Comparison of ENCODE assay signal across 14 cellular contexts in the genomic region with DNA sequence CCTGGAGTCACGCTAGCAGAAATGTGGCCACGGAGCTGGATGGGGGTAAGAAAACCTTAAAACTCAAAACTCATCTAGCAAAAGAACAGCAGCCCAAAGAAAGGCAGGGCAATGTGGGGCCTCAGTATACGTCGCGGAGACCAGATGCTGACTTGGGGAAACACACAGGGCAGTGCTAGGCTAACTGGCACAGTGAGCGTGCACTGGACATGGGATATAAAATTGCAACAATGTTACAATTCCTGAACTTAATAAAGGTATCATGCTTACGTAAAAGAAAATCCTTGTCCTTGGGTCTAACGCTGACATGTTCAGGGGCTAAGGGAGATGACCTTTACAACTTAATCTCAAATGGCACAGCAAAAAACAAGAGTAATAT. TPM values are rescaled to one million over a fixed set of nuclear protein-coding genes. Genes with fewer than 3 reads are reported as not detected.
DNase-seq lines count a peak whose midpoint lies in the region; ATAC-seq and TF ChIP-seq lines count a peak whose summit lies in the region.
"Had no signal": no experiment of that assay in that cellular context is flagged by ENCODE, and none has a peak within 500 bp of the region (broad histone marks: within the 10 kb centered on the region; RNA-seq: fewer than 3 reads in every experiment).

No MANE protein-coding gene starts in this region.

- H3K4ac ChIP-seq in H9 (ENCODE audit: low read depth, low read length), result no peak overlapping the region

- H3K56ac ChIP-seq in H9 (ENCODE audit: insufficient read length, low read depth, low read length), result no peak overlapping the region

- no peaks in the 10 kb centered on the region for H3K23me2 ChIP-seq in H9 (ENCODE audit: insufficient read length, low read depth, low read length, poor library complexity, severe bottlenecking)

- no peak overlapping the region for H4K91ac ChIP-seq in H9 (ENCODE audit: insufficient read length, low read depth, low read length)

- intact Hi-C loops in left lung (cut with DNase I), result no loop called here

- no peak overlapping the region for H2BK20ac ChIP-seq in H9 (ENCODE audit: low read depth, low read length, poor library complexity, severe bottlenecking)

- no peaks in the 10 kb centered on the region for H3K36me3 Mint-ChIP-seq in H9 (ENCODE audit: insufficient read depth in 1 of 3, low read depth in 3 of 3)
- no peaks in the 10 kb centered on the region for H3K36me3 Mint-ChIP-seq in brain

- H3K14ac ChIP-seq in H9 (ENCODE audit: insufficient read depth, low read length), result no peak overlapping the region

- no peak overlapping the region for H2BK120ac ChIP-seq in H9 (ENCODE audit: low read depth, low read length, poor library complexity, severe bottlenecking)

- H3K23ac ChIP-seq in H9 (ENCODE audit: insufficient read length, low read depth, low read length), result no peak overlapping the region

- H3K27ac Mint-ChIP-seq in H9 (peak overlapping the region in 1 of 3 experiments; percentile 0; a peak in 1 of 7 replicates), brain (peak overlapping the region in 3 of 5 experiments; percentile 2 to 80 (median 18))

- H3K4me3 Mint-ChIP-seq in H9 (peak overlapping the region; percentile 19 to 61; a peak in 3 of 5 replicates), brain (peak overlapping the region in 2 of 5 experiments; percentile 29 to 52)

- H3K4me2 ChIP-seq in H9 (ENCODE audit: insufficient read depth, insufficient read length, low read length) (no peak overlapping the region), smooth muscle cell (peak overlapping the region; percentile 50)
- H3K4me2 ChIP-seq: PC-9 had no signal

- no peak overlapping the region for H3K27ac ChIP-seq in H9 (ENCODE audit: insufficient read length, low read depth, low read length)
- H3K27ac ChIP-seq in left lung, result peak overlapping the region; percentile 39 to 62
- H3K27ac ChIP-seq in smooth muscle cell (ENCODE audit: low read depth), result peak overlapping the region; percentile 36
- H3K27ac ChIP-seq: PC-9 had no signal

- H3T11ph ChIP-seq in H9 (ENCODE audit: low read length), result no peak overlapping the region

- no peak overlapping the region for H2AK5ac ChIP-seq in H9 (ENCODE audit: insufficient read length, low read length)

- peaks cover 4% of the 10 kb centered on the region for H3K79me1 ChIP-seq in H9 (ENCODE audit: insufficient read depth, low read depth, low read length, poor library complexity, severe bottlenecking)

- H3K18ac ChIP-seq in H9 (ENCODE audit: insufficient read length, low read depth, low read length), result no peak overlapping the region

- H3K9ac ChIP-seq in H9 (ENCODE audit: extremely low read depth, insufficient read length, low read length), result no peak overlapping the region
- H3K9ac ChIP-seq in smooth muscle cell (ENCODE audit: low read depth), result no peak overlapping the region

- no peak overlapping the region for H2BK12ac ChIP-seq in H9 (ENCODE audit: insufficient read length, low read depth, low read length)

- H3K4me1 ChIP-seq in H9 (ENCODE audit: insufficient read depth, low read length) (peaks cover 15% of the 10 kb centered on the region), left lung (peaks cover 26 to 58% of the 10 kb centered on the region in 2 donors), smooth muscle cell (ENCODE audit: low read depth) (peaks cover 70% of the 10 kb centered on the region)

- peaks cover 70% of the 10 kb centered on the region for H3F3A ChIP-seq in smooth muscle cell (ENCODE audit: low read depth)

- no peak overlapping the region for H2BK5ac ChIP-seq in H9 (ENCODE audit: insufficient read length, low read length)

- H3K9me3 ChIP-seq in H9 (ENCODE audit: control insufficient read depth, low read depth, low read length) (no peaks in the 10 kb centered on the region), left lung (no peaks in the 10 kb centered on the region), smooth muscle cell (replicated peaks; ENCODE audit: low read depth) (no peaks in the 10 kb centered on the region)

- no peak overlapping the region for H2BK15ac ChIP-seq in H9 (ENCODE audit: low read depth, low read length)

- TF ChIP-seq CTCF in H9 (conservative IDR thresholded peaks at IDR 0.05) (no peak), brain (conservative IDR thresholded peaks at IDR 0.05) (no peak), left lung (IDR thresholded peaks at IDR 0.05) (no peak), smooth muscle cell (IDR thresholded peaks at IDR 0.05; ENCODE audit: borderline replicate concordance, insufficient read depth, poor library complexity, severe bottlenecking) (no peak), foreskin fibroblast (IDR thresholded peaks at IDR 0.05; ENCODE audit: low read depth, low read length) (no peak)

- ATAC-seq in left lung (no peak), HG02938 (IDR thresholded peaks at IDR 0.05; ENCODE audit: unreplicated experiment) (no peak)
- ATAC-seq: stimulated activated naive CD8-positive, alpha-beta T cell treated with anti-CD3 and anti-CD28 coated beads, Interleukin-15, Interleukin-2, amounts not matched to agents 100 U/mL and 50 U/mL, for 24 hours had no signal

- no peak for DNase-seq in H9
- no peak for DNase-seq in left lung
- no peak for DNase-seq in smooth muscle cell (lab: John Stamatoyannopoulos, UW; ENCODE audit: unreplicated experiment)
- DNase-seq in foreskin fibroblast, result no peak
- no peak for DNase-seq in NAMALWA (ENCODE audit: low spot score)
- DNase-seq in retina, result no peak
- DNase-seq: activated CD4-positive, alpha-beta T cell treated with anti-CD3 and anti-CD28 coated beads for 48 hours; activated naive CD4-positive, alpha-beta T cell treated with Interleukin-2 at 50 U/mL for 16 hours; COR-L47; NCI-H82; PC-9; stimulated activated naive CD8-positive, alpha-beta T cell treated with anti-CD3 and anti-CD28 coated beads, Interleukin-15, Interleukin-2, amounts not matched to agents 100 U/mL and 50 U/mL, for 24 hours had no signal

- no peaks in the 10 kb centered on the region for H4K20me1 ChIP-seq in H9 (ENCODE audit: control insufficient read depth, insufficient read depth, insufficient read length)
- peaks cover 100% of the 10 kb centered on the region for H4K20me1 ChIP-seq in smooth muscle cell (ENCODE audit: low read depth)

- no CpG with 5 or more reads among the region's 8 CpGs for WGBS in H9 (ENCODE audit: extremely low coverage, insufficient read length, low lambda C conversion rate)
- 67% methylated on average over 8 of the region's 8 CpGs for WGBS in smooth muscle cell (ENCODE audit: low lambda C conversion rate)

- H4K8ac ChIP-seq in H9 (replicated peaks; ENCODE audit: insufficient read length, low read depth, low read length), result no peak overlapping the region

- H3K9me3 Mint-ChIP-seq in H9 (no peaks in the 10 kb centered on the region), brain (peaks cover 0 to 3% (median 0%) of the 10 kb centered on the region in 5 experiments)

- no peaks in the 10 kb centered on the region for H3K36me3 ChIP-seq in left lung
- H3K36me3 ChIP-seq in smooth muscle cell (ENCODE audit: low read depth), result peaks cover 1% of the 10 kb centered on the region

- H3K4me1 Mint-ChIP-seq in H9 (peaks cover 64 to 71% of the 10 kb centered on the region in 2 experiments), brain (peaks cover 71% of the 10 kb centered on the region)

- H3K4me3 ChIP-seq in left lung (no peak overlapping the region), smooth muscle cell (no peak overlapping the region), foreskin fibroblast (ENCODE audit: low read depth in 1 of 2, low read length in 2 of 2) (no peak overlapping the region)
- H3K4me3 ChIP-seq: PC-9 had no signal

- H4K5ac ChIP-seq in H9 (ENCODE audit: insufficient read length, low read depth, low read length), result no peak overlapping the region

- H3K27me3 ChIP-seq in H9 (ENCODE audit: insufficient read depth, low read length), result no peaks in the 10 kb centered on the region
- no peaks in the 10 kb centered on the region for H3K27me3 ChIP-seq in left lung
- H3K27me3 ChIP-seq in smooth muscle cell (ENCODE audit: low read depth), result no peaks in the 10 kb centered on the region

- H3K79me2 ChIP-seq in H9 (ENCODE audit: insufficient read depth, low read length) (peaks cover 2% of the 10 kb centered on the region; the same call in 1 of the 2 replicates), smooth muscle cell (ENCODE audit: low read depth) (peaks cover 99% of the 10 kb centered on the region)

- peaks cover 2% of the 10 kb centered on the region; the same call in 1 of the 2 replicates for H3K27me3 Mint-ChIP-seq in H9 (ENCODE audit: low read depth)
- no peaks in the 10 kb centered on the region for H3K27me3 Mint-ChIP-seq in brain

- H2AFZ ChIP-seq in H9 (ENCODE audit: low read length) (no peak overlapping the region), smooth muscle cell (ENCODE audit: low read depth) (no peak overlapping the region)
- H2AFZ ChIP-seq: PC-9 had no signal

RNA-seq across cellular contexts. Expression of gene COL4A1, which starts 40.5 kb away (rescaled TPM):
- 73.1 and 74.6 TPM in 2 replicates for total RNA-seq in H9 (2021)
- polyA plus RNA-seq in brain (ENCODE audit: insufficient read depth, low read depth, low replicate concordance), result 65.0 TPM
- 1,000 to 10,000 TPM in 1 of 2 donors, 100 to 1,000 TPM in 1; 418 to 1,057 TPM for total RNA-seq in left lung
- total RNA-seq in smooth muscle cell, result 4,372 and 5,353 TPM in 2 replicates
- 1,844 and 2,409 TPM in 2 replicates for polyA plus RNA-seq in smooth muscle cell

RNA-seq across cellular contexts. Expression of gene COL4A2, which starts 40.7 kb away (rescaled TPM):
- total RNA-seq in H9 (2021) (68.8 and 76.5 TPM in 2 replicates), left lung (100 to 1,000 TPM; 343 to 638 TPM), smooth muscle cell (1,456 and 1,535 TPM in 2 replicates)
- polyA plus RNA-seq in brain (ENCODE audit: insufficient read depth, low read depth, low replicate concordance) (79.8 TPM), smooth muscle cell (2,012 and 2,786 TPM in 2 replicates)
